Comparison of ENCODE assay signal across 15 cellular contexts in genomic region chr9:93895535-93895934, GRCh38. TPM values are rescaled to one million over a fixed set of nuclear protein-coding genes. Genes with fewer than 3 reads are reported as not detected.
"Had no signal": no experiment of that assay in that cellular context is flagged by ENCODE, and none has a peak within 500 bp of the region (broad histone marks: within the 10 kb centered on the region; RNA-seq: fewer than 3 reads in every experiment).

No MANE protein-coding gene starts in this region.

- H3K4me1 ChIP-seq: esophagus squamous epithelium, foreskin keratinocyte, left lung, uterus had no signal

- ATAC-seq: foreskin keratinocyte; left lung; natural killer cell treated with Interleukin-12 subunit alpha and Interleukin-12 subunit beta and Interleukin-15 and Interleukin-18, amount 100 ng/mL, for 72 hours; WTC11 had no signal

- H3K9me3 ChIP-seq: uterus had no signal

- H3K27ac ChIP-seq: dorsolateral prefrontal cortex, esophagus squamous epithelium, foreskin keratinocyte, left lung, thoracic aorta, uterus had no signal

- DNase-seq: activated CD4-positive, alpha-beta T cell treated with anti-CD3 and anti-CD28 coated beads, Interleukin-2, amount 10 ng/mL, durations not matched to agents 24 days and 14 days; activated gamma-delta T cell; activated T-cell treated with anti-CD3 and anti-CD28 coated beads, Interleukin-2, amount 50 U/mL, for 24 hours; esophagus squamous epithelium; foreskin keratinocyte; occipital lobe; stimulated activated CD4-positive, alpha-beta T cell treated with anti-CD3 and anti-CD28 coated beads, Interleukin-15, amount 100 ng/mL, for 24 hours; stimulated activated CD4-positive, alpha-beta T cell treated with anti-CD3 and anti-CD28 coated beads, Interleukin-4, amount 100 ng/mL, for 24 hours had no signal

- H3K27me3 ChIP-seq: esophagus squamous epithelium, foreskin keratinocyte, left lung, uterus had no signal

- H3K4me3 ChIP-seq: dorsolateral prefrontal cortex, esophagus squamous epithelium, left lung, thoracic aorta, uterus had no signal

- H3K36me3 ChIP-seq: esophagus squamous epithelium, left lung, thoracic aorta, uterus had no signal

RNA-seq across cellular contexts. Expression of gene BARX1, which starts 59.6 kb away (rescaled TPM):
- total RNA-seq: esophagus squamous epithelium; foreskin keratinocyte; left lung; occipital lobe; T-helper 1 cell treated with Interleukin-12 subunit alpha and Interleukin-12 subunit beta and Interleukin-4 antibody, amounts not matched to agents 30 ng/mL and 1 ng/mL, for 36 hours; thoracic aorta had no signal
- polyA plus RNA-seq: foreskin keratinocyte had no signal
